In the genomic region with DNA sequence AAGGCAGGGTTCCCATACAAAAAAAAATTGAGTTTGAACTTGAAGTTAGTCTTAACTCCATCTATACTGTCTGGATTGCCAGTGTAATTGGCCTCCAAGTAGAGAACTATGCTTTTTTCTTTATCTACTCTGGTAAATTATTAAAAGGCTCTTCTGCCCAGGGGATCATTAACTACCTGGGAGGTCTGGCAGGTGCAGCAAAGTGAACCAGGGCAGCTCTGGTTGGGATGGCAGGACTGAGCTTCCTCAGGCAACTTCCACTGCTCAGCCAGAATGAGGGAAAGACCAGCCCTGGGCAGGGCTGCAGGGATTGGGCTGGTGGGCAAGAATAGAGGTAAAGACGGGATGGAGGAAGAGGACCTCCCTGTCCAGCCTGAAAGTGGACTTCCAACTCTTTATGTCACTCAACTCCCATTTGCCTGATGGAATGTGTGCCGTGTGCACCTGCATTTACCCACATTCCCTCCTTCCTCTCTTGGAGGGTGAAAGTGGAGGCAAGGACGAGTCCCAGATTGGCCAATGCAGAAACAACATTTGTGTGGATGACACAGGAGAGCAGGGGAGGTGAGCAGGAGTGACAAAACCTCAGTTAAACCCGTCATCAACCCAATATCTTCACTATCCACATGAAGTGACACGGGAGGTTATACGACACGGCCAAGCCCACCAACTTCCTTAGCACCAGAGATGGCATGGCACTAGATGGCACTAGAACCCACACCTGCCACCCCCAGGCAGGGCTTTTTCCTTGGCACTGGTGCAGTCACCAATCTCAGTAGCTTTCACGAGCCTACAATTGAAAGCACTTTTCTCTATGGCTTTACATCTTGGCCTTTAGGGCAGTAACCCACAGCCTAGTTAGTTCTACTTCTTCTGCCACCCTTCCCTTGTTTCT, we compare ENCODE assay signal across 12 cellular contexts. TPM values are rescaled to one million over a fixed set of nuclear protein-coding genes. Genes with fewer than 3 reads are reported as not detected.
DNase-seq lines count a peak whose midpoint lies in the region; ATAC-seq and TF ChIP-seq lines count a peak whose summit lies in the region.
"Had no signal": no experiment of that assay in that cellular context is flagged by ENCODE, and none has a peak within 500 bp of the region (broad histone marks: within the 10 kb centered on the region; RNA-seq: fewer than 3 reads in every experiment).

No MANE protein-coding gene starts in this region.

- TF ChIP-seq POLR2A in right lobe of liver (IDR thresholded peaks at IDR 0.05) (no peak), spleen (IDR thresholded peaks at IDR 0.05) (no peak)

- DNase-seq in Caki2 (ENCODE audit: low read depth) (peak; percentile 21), astrocyte of the spinal cord (ENCODE audit: low read depth, low spot score) (no peak), right lobe of liver (no peak), NCI-H1092 (lab: John Stamatoyannopoulos, UW) (no peak), spleen (no peak)
- DNase-seq in activated CD4-positive, alpha-beta T cell treated with anti-CD3 and anti-CD28 coated beads, Interleukin-2, amount 50 U/mL, for 1 hour: no peak
- DNase-seq: activated CD4-positive, alpha-beta T cell treated with anti-CD3 and anti-CD28 coated beads for 48 hours; CD4-positive, alpha-beta memory T cell; effector CD4-positive, alpha-beta T cell had no signal

- peak; percentile 90 to 92 (median 91) for ATAC-seq in right lobe of liver
- ATAC-seq in HG02678 (IDR thresholded peaks at IDR 0.05; ENCODE audit: unreplicated experiment): no peak

- intact Hi-C loops in right lobe of liver (cut with DNase I) (no loop called here), spleen (cut with DNase I; ENCODE audit: low total_unique reads) (no loop called here)

- H3K4me1 ChIP-seq in HUES6 (ENCODE audit: control insufficient read depth, insufficient read depth, low read length): peaks cover 28% of the 10 kb centered on the region
- H3K4me1 ChIP-seq in right lobe of liver: peaks cover 0 to 14% (median 6%) of the 10 kb centered on the region in 4 donors
- no peaks in the 10 kb centered on the region for H3K4me1 ChIP-seq in spleen
- H3K4me1 ChIP-seq: suprapubic skin had no signal

- 71% methylated on average over 7 of the region's 8 CpGs for WGBS in right lobe of liver (ENCODE audit: insufficient coverage, low coverage, low lambda C conversion rate, missing lambda C conversion rate)
- 82 to 88% (median 86%) methylated on average over 8 of the region's 8 CpGs for WGBS in spleen, 5 donors

- H3K27me3 ChIP-seq in HUES6 (ENCODE audit: control insufficient read depth, insufficient read depth, low read length): no peaks in the 10 kb centered on the region
- H3K27me3 ChIP-seq in right lobe of liver: no peaks in the 10 kb centered on the region
- no peaks in the 10 kb centered on the region for H3K27me3 ChIP-seq in spleen (replicated peaks in 1 of 7)
- H3K27me3 ChIP-seq: suprapubic skin had no signal

- H3K27ac ChIP-seq in HUES6 (ENCODE audit: low read depth, low read length): peak overlapping the region; percentile 77; the same call in 1 of the 2 replicates
- H3K27ac ChIP-seq in right lobe of liver: no peak overlapping the region
- no peak overlapping the region for H3K27ac ChIP-seq in spleen
- H3K27ac ChIP-seq: suprapubic skin had no signal

- no peaks in the 10 kb centered on the region for H3K9me3 ChIP-seq in HUES6 (ENCODE audit: control insufficient read depth, insufficient read depth, low read depth, low read length)
- no peaks in the 10 kb centered on the region for H3K9me3 ChIP-seq in right lobe of liver
- H3K9me3 ChIP-seq in spleen: no peaks in the 10 kb centered on the region
- H3K9me3 ChIP-seq: suprapubic skin had no signal

- H3K9ac ChIP-seq in HUES6 (ENCODE audit: low read length): no peak overlapping the region

- TF ChIP-seq CTCF in astrocyte of the spinal cord (IDR thresholded peaks at IDR 0.05; ENCODE audit: low read depth, low read length) (peak; percentile 4), right lobe of liver (IDR thresholded peaks at IDR 0.05) (peak in 2 of 4 donors; percentile 16 to 28), spleen (IDR thresholded peaks at IDR 0.05 in 8 of 11, conservative IDR thresholded peaks at IDR 0.05 in 3 of 11) (no peak)

- no peaks in the 10 kb centered on the region for H3K36me3 ChIP-seq in HUES6 (ENCODE audit: control insufficient read depth, insufficient read depth, low read length)
- H3K36me3 ChIP-seq in right lobe of liver: no peaks in the 10 kb centered on the region
- no peaks in the 10 kb centered on the region for H3K36me3 ChIP-seq in spleen
- H3K36me3 ChIP-seq: suprapubic skin had no signal

- in situ Hi-C loops in Caki2 (cut with HindIII; ENCODE audit: low pct_unique_long_range_greater_than_20kb, low sequenced_read_pairs) (no loop called here), astrocyte of the spinal cord (cut with HindIII; ENCODE audit: low sequenced_read_pairs) (no loop called here)

- H3K4me3 ChIP-seq in HUES6 (ENCODE audit: low read depth, low read length) (no peak overlapping the region), astrocyte of the spinal cord (ENCODE audit: low read depth, low read length) (no peak overlapping the region), right lobe of liver (no peak overlapping the region), spleen (no peak overlapping the region)
- H3K4me3 ChIP-seq: suprapubic skin had no signal

RNA-seq across cellular contexts. Expression of gene CCN1, which starts 25.2 kb away (rescaled TPM):
- 46.0 and 51.7 TPM in 2 replicates for total RNA-seq in Caki2 (2014; rRNA removed; shearing (Covaris generic); ENCODE audit: low replicate concordance)
- 10 to 100 TPM in 5 of 6 experiments, 1 to 10 TPM in 1; 6.7 to 62.4 (median 47.8) TPM for total RNA-seq in right lobe of liver
- total RNA-seq in spleen: 100 to 1,000 TPM in 4 of 7 donors, 10 to 100 TPM in 3; 15.9 to 371 (median 148) TPM
- polyA plus RNA-seq in spleen: 10 to 100 TPM in 2 of 3 donors, 1 to 10 TPM in 1; 8.0 to 87.0 (median 74.5) TPM
- total RNA-seq: CD4-positive, alpha-beta memory T cell had no signal
- polyA plus RNA-seq: CD4-positive, alpha-beta memory T cell had no signal
